ENCODE assay signal across 18 cellular contexts in the genomic region with DNA sequence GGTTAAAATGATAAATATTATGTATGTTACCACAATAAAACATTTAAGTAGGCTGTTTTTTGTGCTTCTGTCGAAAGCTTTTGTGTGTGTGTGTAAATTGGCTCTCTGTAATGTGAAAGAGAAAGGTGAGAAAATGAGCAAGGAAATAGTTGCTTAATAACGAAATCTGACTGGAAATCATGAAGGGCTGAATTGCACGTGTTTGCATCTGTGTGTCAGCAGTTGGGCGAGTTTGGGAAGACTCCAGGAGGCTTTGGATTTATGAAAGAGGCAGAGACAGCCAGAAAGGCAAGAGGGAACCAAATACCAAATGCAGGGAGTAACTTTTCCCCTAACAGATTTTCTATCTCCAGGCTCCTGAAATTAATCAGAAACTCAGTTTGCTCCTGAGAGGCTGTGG. TPM values are rescaled to one million over a fixed set of nuclear protein-coding genes. Genes with fewer than 3 reads are reported as not detected.
DNase-seq lines count a peak whose midpoint lies in the region; ATAC-seq and TF ChIP-seq lines count a peak whose summit lies in the region.
"Had no signal": no experiment of that assay in that cellular context is flagged by ENCODE, and none has a peak within 500 bp of the region (broad histone marks: within the 10 kb centered on the region; RNA-seq: fewer than 3 reads in every experiment).

No MANE protein-coding gene starts in this region.

- H3K9ac ChIP-seq in subcutaneous abdominal adipose tissue (ENCODE audit: low read length in 5 of 5), result no peak overlapping the region
- H3K9ac ChIP-seq: KMS-11 had no signal

- ATAC-seq in left lobe of liver, result peak; percentile 51
- ATAC-seq: activated CD8-positive, alpha-beta memory T cell treated with anti-CD3 and anti-CD28 coated beads, Interleukin-2, amount 10 ng/mL, durations not matched to agents 7 days and 5 days; stimulated activated effector memory CD8-positive, alpha-beta T cell treated with anti-CD3 and anti-CD28 coated beads, Interleukin-12 subunit alpha, Interleukin-12 subunit beta, amount 100 ng/mL, for 72 hours had no signal

- TF ChIP-seq CTCF in RWPE1 (conservative IDR thresholded peaks at IDR 0.05; ENCODE audit: low read depth), result no peak

- no peaks in the 10 kb centered on the region for H3K27me3 ChIP-seq in subcutaneous abdominal adipose tissue (ENCODE audit: control insufficient read depth in 5 of 5, insufficient read depth in 4 of 5, low read length in 5 of 5)

- DNase-seq in DMS 273 (lab: John Stamatoyannopoulos, UW; ENCODE audit: unreplicated experiment) (peak; percentile 22), DMS 273 treated with DMSO at 0.1 percent for 48 hours (lab: John Stamatoyannopoulos, UW) (no peak), RWPE1 (ENCODE audit: low spot score) (no peak), left lobe of liver (ENCODE audit: low spot score) (peak; percentile 74), GM19238 (ENCODE audit: insufficient read length, low spot score) (no peak), HuH-7.5 (ENCODE audit: low spot score) (no peak), NCI-H1092 (lab: John Stamatoyannopoulos, UW) (no peak)
- DNase-seq: activated CD8-positive, alpha-beta memory T cell treated with anti-CD3 and anti-CD28 coated beads, Interleukin-2, amount 10 ng/mL, durations not matched to agents 7 days and 5 days; CD4-positive, CD25-positive, alpha-beta regulatory T cell; HFFc6; NCI-H1694; NCI-H524 treated with DMSO at 0.1 percent for 48 hours had no signal

- H3K9me3 ChIP-seq in subcutaneous abdominal adipose tissue (ENCODE audit: control insufficient read depth in 5 of 5, low read length in 5 of 5), result peaks cover 0 to 4% (median 0%) of the 10 kb centered on the region in 5 donors
- H3K9me3 ChIP-seq: neutrophil had no signal

- H3K27ac ChIP-seq in RWPE1 (peak overlapping the region; percentile 57; the same call in 1 of the 2 replicates), subcutaneous abdominal adipose tissue (ENCODE audit: low read depth, low read length) (peak overlapping the region; percentile 63)
- H3K27ac ChIP-seq: 22Rv1, KMS-11, neutrophil had no signal

- H3K4me1 ChIP-seq in subcutaneous abdominal adipose tissue (ENCODE audit: control insufficient read depth in 5 of 5, insufficient read depth in 5 of 5, low read length in 5 of 5), result peaks cover 0 to 21% (median 13%) of the 10 kb centered on the region in 5 donors

- H3K4me3 ChIP-seq in subcutaneous abdominal adipose tissue (ENCODE audit: low read depth in 1 of 5, low read length in 5 of 5), result no peak overlapping the region
- H3K4me3 ChIP-seq: skin epidermis had no signal

- POLR2A ChIA-PET in RWPE1 (lab: Yijun Ruan, JAX; ENCODE audit: low non-redundant PET), result no interaction called here

- CTCF ChIA-PET in RWPE1 (lab: Yijun Ruan, JAX), result no interaction called here

- no peaks in the 10 kb centered on the region for H3K36me3 ChIP-seq in subcutaneous abdominal adipose tissue (ENCODE audit: control insufficient read depth in 5 of 5, insufficient read depth in 5 of 5, low read length in 5 of 5)
- H3K36me3 ChIP-seq: neutrophil had no signal

RNA-seq across cellular contexts. Expression of a gene that starts 47.2 kb away (rescaled TPM):
- 32.8 TPM for total RNA-seq in left lobe of liver

Comparison
In these comparisons a context has a peak if more than half of its experiments do, and no peak if none do; other contexts are left out.
1. DNase-seq: peak in DMS 273 (single experiment) and left lobe of liver (single experiment); none in DMS 273 treated with DMSO at 0.1 percent for 48 hours (single experiment), RWPE1 (single experiment), GM19238 (single experiment), HuH-7.5 (single experiment) and NCI-H1092 (single experiment).